In the genomic region with DNA sequence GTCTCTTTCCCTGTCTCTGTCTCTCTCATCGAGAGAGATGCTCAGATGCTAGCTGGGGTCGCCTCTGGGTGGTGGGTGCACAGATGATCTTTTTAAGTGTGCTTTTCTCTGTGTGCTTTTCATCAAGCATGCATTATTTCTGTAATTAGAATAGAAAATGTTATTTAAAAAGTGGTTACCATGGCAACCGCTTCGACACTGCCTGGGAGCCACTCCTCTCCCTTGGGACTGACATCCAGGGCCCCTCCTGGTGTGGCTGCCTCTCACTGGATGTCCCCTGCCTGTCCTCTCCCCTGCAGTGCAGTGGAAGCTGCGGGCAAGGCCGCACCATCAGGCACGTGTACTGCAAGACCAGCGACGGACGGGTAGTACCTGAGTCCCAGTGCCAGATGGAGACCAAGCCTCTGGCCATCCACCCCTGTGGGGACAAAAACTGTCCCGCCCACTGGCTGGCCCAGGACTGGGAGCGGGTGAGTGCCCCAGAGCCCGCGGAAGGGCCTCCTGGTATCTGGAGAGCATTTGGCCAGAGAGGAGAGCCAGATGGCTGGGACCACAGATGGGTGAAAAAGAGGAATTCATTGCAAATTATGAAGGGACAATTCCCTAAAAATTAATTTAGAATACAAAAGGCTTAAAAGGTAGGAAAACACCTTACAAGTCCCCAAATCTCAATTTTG, we compare ENCODE assay signal across 24 cellular contexts. TPM values are rescaled to one million over a fixed set of nuclear protein-coding genes. Genes with fewer than 3 reads are reported as not detected.
A peak's percentile ranks its signal among the peaks of the same experiment; 100 is the strongest.
DNase-seq lines count a peak whose midpoint lies in the region; ATAC-seq, FAIRE-seq and TF ChIP-seq lines count a peak whose summit lies in the region.
"Had no signal": no experiment of that assay in that cellular context is flagged by ENCODE, and none has a peak within 500 bp of the region (broad histone marks: within the 10 kb centered on the region; RNA-seq: fewer than 3 reads in every experiment).

No MANE protein-coding gene starts in this region.

- no peak for TF ChIP-seq CTCF in K562 (IDR thresholded peaks at IDR 0.05 in 2 of 3, conservative IDR thresholded peaks at IDR 0.05 in 1 of 3; ENCODE audit: insufficient read depth in 2 of 3, low read depth in 1 of 3, low read length in 3 of 3)

- ATAC-seq in K562: no peak

- no peaks in the 10 kb centered on the region for H3K79me2 ChIP-seq in K562 (ENCODE audit: control insufficient read depth, insufficient read depth, low read length)

- H4K91ac ChIP-seq in neuronal stem cell (ENCODE audit: low read depth, low read length, poor library complexity): no peak overlapping the region

- no peak overlapping the region for H3K14ac ChIP-seq in neuronal stem cell (ENCODE audit: low read length)

- no peak overlapping the region for H2BK120ac ChIP-seq in neuronal stem cell (ENCODE audit: low read depth, low read length)

- in situ Hi-C loops in K562 (cut with MboI): no loop called here

- H4K20me1 ChIP-seq in BLaER1 treated with 17β-estradiol and CSF1 and Interleukin-3, amounts not matched to agents 10 nM and 100 nM: peaks cover 0 to 38% (median 0%) of the 10 kb centered on the region in 11 experiments; a peak in 3 of 22 replicates
- H4K20me1 ChIP-seq in K562 (replicated peaks; ENCODE audit: control insufficient read depth, insufficient read depth, low read length): peaks cover 8% of the 10 kb centered on the region; the same call in 1 of the 2 replicates

- H3K4me1 ChIP-seq in BLaER1 treated with 17β-estradiol and CSF1 and Interleukin-3, amounts not matched to agents 10 nM and 100 nM: peaks cover 5 to 86% (median 57%) of the 10 kb centered on the region in 10 experiments; a peak in 18 of 20 replicates
- peaks cover 0 to 8% of the 10 kb centered on the region in 2 experiments; a peak in 2 of 5 replicates for H3K4me1 ChIP-seq in K562 (replicated peaks in 1 of 2; ENCODE audit: control insufficient read depth in 2 of 2, insufficient read depth in 2 of 2, low read length in 2 of 2)
- H3K4me1 ChIP-seq in neuronal stem cell (ENCODE audit: control insufficient read depth in 2 of 2, insufficient read depth in 1 of 2, low read depth in 1 of 2, low read length in 2 of 2): peaks cover 2 to 9% of the 10 kb centered on the region in 2 donors

- BruUV-seq in K562 (replicated peaks; lab: Mats Ljungman, UMichigan): no TSS peak

- H3K18ac ChIP-seq in neuronal stem cell (ENCODE audit: low read length): peak overlapping the region; percentile 83

- no peak overlapping the region for H2BK5ac ChIP-seq in neuronal stem cell (ENCODE audit: low read length)

- H2BK15ac ChIP-seq in neuronal stem cell (ENCODE audit: low read length): no peak overlapping the region

- TF ChIP-seq POLR2A in K562 (conservative IDR thresholded peaks at IDR 0.05): no peak

- H3K79me1 ChIP-seq in neuronal stem cell (ENCODE audit: low read depth, low read length): peaks cover 3% of the 10 kb centered on the region

- no peak overlapping the region for H3K23ac ChIP-seq in neuronal stem cell (ENCODE audit: low read depth, low read length, poor library complexity)

- H4K8ac ChIP-seq in neuronal stem cell (ENCODE audit: low read depth, low read length): no peak overlapping the region

- POLR2A ChIA-PET in K562 (lab: Yijun Ruan, JAX): no interaction called here

- no peak overlapping the region for H3K9ac ChIP-seq in BLaER1 treated with 17β-estradiol and CSF1 and Interleukin-3, amounts not matched to agents 10 nM and 100 nM
- no peak overlapping the region for H3K9ac ChIP-seq in K562 (ENCODE audit: insufficient read depth in 1 of 2, low read depth in 2 of 2, low read length in 2 of 2)
- no peak overlapping the region for H3K9ac ChIP-seq in neuronal stem cell (ENCODE audit: low read depth, low read length, poor library complexity)

- H3K4ac ChIP-seq in neuronal stem cell (ENCODE audit: low read length): no peak overlapping the region

- peak; percentile 38 for DNase-seq in NAMALWA (ENCODE audit: low spot score)
- peak in 2 of 4 experiments; percentile 52 for DNase-seq in K562 (ENCODE audit: extremely low read depth in 1 of 4, low spot score in 3 of 4)
- no peak for DNase-seq in neuronal stem cell (ENCODE audit: low spot score)
- DNase-seq in NCI-H1694 (lab: John Stamatoyannopoulos, UW): no peak
- no peak for DNase-seq in NCI-H82 (lab: John Stamatoyannopoulos, UW)
- no peak for DNase-seq in activated CD4-positive, alpha-beta T cell treated with anti-CD3 and anti-CD28 coated beads, Interleukin-2, amount 50 U/mL, for 4 hours
- DNase-seq: CD4-positive, alpha-beta memory T cell; DMS53; GF-D8; MG63; NCI-H1048; NCI-H1417 treated with DMSO at 0.1 percent for 48 hours; NCI-H187 treated with DMSO at 0.1 percent for 48 hours; NCI-H226; NCI-H510A treated with DMSO at 0.1 percent for 48 hours; SJCRH30 had no signal

- no peak overlapping the region for H2AFZ ChIP-seq in K562 (ENCODE audit: low read depth, low read length)
- H2AFZ ChIP-seq in neuronal stem cell (ENCODE audit: low read length): no peak overlapping the region

- intact Hi-C loops in K562 (cut with micrococcal nuclease): no loop called here

- no peak for TF ChIP-seq EP300 in K562 (IDR thresholded peaks at IDR 0.05; ENCODE audit: low read length)

- no peaks in the 10 kb centered on the region for H3K9me1 ChIP-seq in K562 (ENCODE audit: control insufficient read depth, insufficient read depth, low read length)

- H3K36me3 ChIP-seq in BLaER1 treated with 17β-estradiol and CSF1 and Interleukin-3, amounts not matched to agents 10 nM and 100 nM: no peaks in the 10 kb centered on the region
- no peaks in the 10 kb centered on the region for H3K36me3 ChIP-seq in K562 (ENCODE audit: control insufficient read depth, insufficient read depth, low read length)
- H3K36me3 ChIP-seq in neuronal stem cell (replicated peaks in 1 of 2; ENCODE audit: control insufficient read depth in 2 of 2, insufficient read depth in 2 of 2, low read length in 2 of 2): no peaks in the 10 kb centered on the region
- H3K36me3 ChIP-seq: MG63, SJCRH30 had no signal

- no peak overlapping the region for H3K4me3 ChIP-seq in BLaER1 treated with 17β-estradiol and CSF1 and Interleukin-3, amounts not matched to agents 10 nM and 100 nM
- H3K4me3 ChIP-seq in K562 (no peak overlapping the region), neuronal stem cell (ENCODE audit: low read length in 2 of 2) (no peak overlapping the region)
- H3K4me3 ChIP-seq: MG63, SJCRH30 had no signal

- peak overlapping the region in 6 of 11 experiments; percentile 33 to 84 (median 76); a peak in 9 of 22 replicates for H3K4me2 ChIP-seq in BLaER1 treated with 17β-estradiol and CSF1 and Interleukin-3, amounts not matched to agents 10 nM and 100 nM
- no peak overlapping the region for H3K4me2 ChIP-seq in K562 (ENCODE audit: insufficient read depth, low read length)
- no peak overlapping the region for H3K4me2 ChIP-seq in neuronal stem cell (ENCODE audit: insufficient read depth, low read length, poor library complexity, severe bottlenecking)

- no peak for TF ChIP-seq RAD21 in K562 (CRISPR knock-in tag; conservative IDR thresholded peaks at IDR 0.05 in 1 of 2, IDR thresholded peaks at IDR 0.05 in 1 of 2)

- no peak overlapping the region for H2AK5ac ChIP-seq in neuronal stem cell (ENCODE audit: low read depth, low read length)

- no peak overlapping the region for H3K27ac ChIP-seq in BLaER1 treated with 17β-estradiol and CSF1 and Interleukin-3, amounts not matched to agents 10 nM and 100 nM
- H3K27ac ChIP-seq in K562 (ENCODE audit: extremely low read depth, low read depth, low read length) (no peak overlapping the region), neuronal stem cell (replicated peaks; ENCODE audit: low read length) (no peak overlapping the region)
- H3K27ac ChIP-seq: SJCRH30 had no signal

- H3K9me3 ChIP-seq in BLaER1 treated with 17β-estradiol and CSF1 and Interleukin-3, amounts not matched to agents 10 nM and 100 nM (replicated peaks in 1 of 11): no peaks in the 10 kb centered on the region
- H3K9me3 ChIP-seq in K562 (replicated peaks; ENCODE audit: control insufficient read depth, insufficient read depth, low read depth, low read length) (no peaks in the 10 kb centered on the region), neuronal stem cell (replicated peaks in 1 of 2; ENCODE audit: control insufficient read depth in 2 of 2, insufficient read depth in 1 of 2, low read depth in 1 of 2, low read length in 2 of 2) (no peaks in the 10 kb centered on the region)
- H3K9me3 ChIP-seq: MG63, SJCRH30 had no signal

- WGBS in K562 (ENCODE audit: insufficient coverage, low coverage, missing lambda C conversion rate): 1% methylated on average over 10 of the region's 14 CpGs
- no CpG with 5 or more reads among the region's 14 CpGs for WGBS in neuronal stem cell (ENCODE audit: extremely low coverage in 2 of 2, insufficient read length in 2 of 2, insufficient replicate concordance in 1 of 2), 2 donors

- FAIRE-seq in K562 (lab: Jason Lieb, UNC): no peak
- FAIRE-seq: GM19239, RCC 7860 had no signal

- H2BK12ac ChIP-seq in neuronal stem cell (ENCODE audit: low read length): no peak overlapping the region

- peaks cover 0 to 57% (median 8%) of the 10 kb centered on the region in 11 experiments; a peak in 15 of 22 replicates for H3K27me3 ChIP-seq in BLaER1 treated with 17β-estradiol and CSF1 and Interleukin-3, amounts not matched to agents 10 nM and 100 nM
- peaks cover 22 to 90% of the 10 kb centered on the region in 2 experiments; a peak in 4 of 5 replicates for H3K27me3 ChIP-seq in K562 (ENCODE audit: control insufficient read depth in 2 of 2, insufficient read depth in 2 of 2, low read length in 2 of 2)
- peaks cover 0 to 29% (median 0%) of the 10 kb centered on the region in 3 experiments for H3K27me3 ChIP-seq in neuronal stem cell (ENCODE audit: control insufficient read depth in 3 of 3, insufficient read depth in 3 of 3, low read depth in 1 of 3, low read length in 3 of 3)
- H3K27me3 ChIP-seq: MG63 had no signal

- CTCF ChIA-PET in K562 (lab: Yijun Ruan, JAX; ENCODE audit: low intra/inter-chr PET ratio): no interaction called here

RNA-seq across cellular contexts. Expression of gene ADAMTSL2, which starts 34.7 kb away (rescaled TPM):
- total RNA-seq in K562 (2011; cell fraction: chromatin; rRNA removed; ENCODE audit: low replicate concordance): 0.07 TPM in 1 of 2 replicates, not detected in the other
- total RNA-seq in K562 (2011; cell fraction: nucleolus; rRNA removed): not detected in 2 replicates
- not detected in 2 replicates for total RNA-seq in K562 (2011; cell fraction: nucleoplasm; rRNA removed)
- not detected in 2 replicates for total RNA-seq in K562 (2014; rRNA removed)
- not detected in 2 replicates for total RNA-seq in K562 (2014; rRNA removed; fragmentation: Illumina TruSeq; extraction: Trizol)
- total RNA-seq in K562 (2015; rRNA removed; fragmentation: Illumina TruSeq; extraction: Trizol): not detected in 2 replicates
- 0.04 TPM in 1 of 2 replicates, not detected in the other for total RNA-seq in K562 (2021)
- not detected in 2 replicates for polyA plus RNA-seq in K562 (2011; rRNA removed)
- polyA plus RNA-seq in K562 (2011; cell fraction: cytosol; rRNA removed): 0.01 TPM in 1 of 2 replicates, not detected in the other
- polyA plus RNA-seq in K562 (2011; cell fraction: nucleus; rRNA removed): not detected in 2 replicates
- 0.04 TPM in 1 of 2 replicates, not detected in the other for polyA plus RNA-seq in K562 (2012)
- not detected in 2 replicates for polyA plus RNA-seq in K562 (2014; fragmentation: Illumina TruSeq; extraction: Trizol)
- polyA plus RNA-seq in K562 (2014; fragmentation: Nextera tagmentation; extraction: Ambion mirVana): not detected
- polyA plus RNA-seq in K562 (2014; rRNA removed): not detected in 2 replicates
- polyA minus RNA-seq in K562 (2011; rRNA and poly(A)+ RNA removed): not detected in 2 replicates
- not detected in 2 replicates for polyA minus RNA-seq in K562 (2011; cell fraction: cytosol; rRNA and poly(A)+ RNA removed)
- polyA minus RNA-seq in K562 (2011; cell fraction: nucleus; rRNA and poly(A)+ RNA removed): not detected in 2 replicates
- polyA plus RNA-seq in neuronal stem cell (2013, experiment 1 of 2): 0.17 TPM
- polyA plus RNA-seq in neuronal stem cell (2013, experiment 2 of 2): 0.15 TPM
- total RNA-seq: H4, LHCN-M2 had no signal
- polyA plus RNA-seq: BJ had no signal

RNA-seq across cellular contexts. Expression of gene FAM163B, which starts 39.9 kb away (rescaled TPM):
- total RNA-seq in K562 (2011; cell fraction: chromatin; rRNA removed; ENCODE audit: low replicate concordance): not detected in 2 replicates
- not detected in 2 replicates for total RNA-seq in K562 (2011; cell fraction: nucleolus; rRNA removed)
- total RNA-seq in K562 (2011; cell fraction: nucleoplasm; rRNA removed): not detected in 2 replicates
- total RNA-seq in K562 (2014; rRNA removed): not detected in 2 replicates
- not detected in 2 replicates for total RNA-seq in K562 (2014; rRNA removed; fragmentation: Illumina TruSeq; extraction: Trizol)
- not detected in 2 replicates for total RNA-seq in K562 (2015; rRNA removed; fragmentation: Illumina TruSeq; extraction: Trizol)
- not detected in 2 replicates for total RNA-seq in K562 (2021)
- polyA plus RNA-seq in K562 (2011; rRNA removed): not detected in 2 replicates
- not detected in 2 replicates for polyA plus RNA-seq in K562 (2011; cell fraction: cytosol; rRNA removed)
- not detected in 2 replicates for polyA plus RNA-seq in K562 (2011; cell fraction: nucleus; rRNA removed)
- polyA plus RNA-seq in K562 (2012): not detected in 2 replicates
- not detected in 2 replicates for polyA plus RNA-seq in K562 (2014; fragmentation: Illumina TruSeq; extraction: Trizol)
- polyA plus RNA-seq in K562 (2014; fragmentation: Nextera tagmentation; extraction: Ambion mirVana): not detected
- not detected in 2 replicates for polyA plus RNA-seq in K562 (2014; rRNA removed)
- polyA minus RNA-seq in K562 (2011; rRNA and poly(A)+ RNA removed): not detected in 2 replicates
- polyA minus RNA-seq in K562 (2011; cell fraction: cytosol; rRNA and poly(A)+ RNA removed): not detected in 2 replicates
- not detected in 2 replicates for polyA minus RNA-seq in K562 (2011; cell fraction: nucleus; rRNA and poly(A)+ RNA removed)
- 0.18 TPM for polyA plus RNA-seq in neuronal stem cell (2013, experiment 1 of 2)
- polyA plus RNA-seq in neuronal stem cell (2013, experiment 2 of 2): 0.12 TPM
- total RNA-seq: A673; CD4-positive, alpha-beta memory T cell; H4; LHCN-M2 had no signal
- polyA plus RNA-seq: BJ; CD4-positive, alpha-beta memory T cell had no signal

RNA-seq across cellular contexts. Expression of gene MYMK, which starts 44.5 kb away (rescaled TPM):
- not detected in 2 replicates for total RNA-seq in K562 (2011; cell fraction: chromatin; rRNA removed; ENCODE audit: low replicate concordance)
- total RNA-seq in K562 (2011; cell fraction: nucleolus; rRNA removed): not detected in 2 replicates
- total RNA-seq in K562 (2011; cell fraction: nucleoplasm; rRNA removed): not detected in 2 replicates
- total RNA-seq in K562 (2014; rRNA removed): not detected in 2 replicates
- not detected in 2 replicates for total RNA-seq in K562 (2014; rRNA removed; fragmentation: Illumina TruSeq; extraction: Trizol)
- total RNA-seq in K562 (2015; rRNA removed; fragmentation: Illumina TruSeq; extraction: Trizol): not detected in 2 replicates
- not detected in 2 replicates for total RNA-seq in K562 (2021)
- polyA plus RNA-seq in K562 (2011; rRNA removed): not detected in 2 replicates
- polyA plus RNA-seq in K562 (2011; cell fraction: cytosol; rRNA removed): not detected in 2 replicates
- not detected in 2 replicates for polyA plus RNA-seq in K562 (2011; cell fraction: nucleus; rRNA removed)
- polyA plus RNA-seq in K562 (2012): not detected in 2 replicates
- not detected in 2 replicates for polyA plus RNA-seq in K562 (2014; fragmentation: Illumina TruSeq; extraction: Trizol)
- polyA plus RNA-seq in K562 (2014; fragmentation: Nextera tagmentation; extraction: Ambion mirVana): not detected
- polyA plus RNA-seq in K562 (2014; rRNA removed): not detected in 2 replicates
- polyA minus RNA-seq in K562 (2011; rRNA and poly(A)+ RNA removed): not detected in 2 replicates
- polyA minus RNA-seq in K562 (2011; cell fraction: cytosol; rRNA and poly(A)+ RNA removed): not detected in 2 replicates
- polyA minus RNA-seq in K562 (2011; cell fraction: nucleus; rRNA and poly(A)+ RNA removed): not detected in 2 replicates
- not detected for polyA plus RNA-seq in neuronal stem cell (2013, experiment 1 of 2)
- polyA plus RNA-seq in neuronal stem cell (2013, experiment 2 of 2): not detected
- total RNA-seq: A673; CD4-positive, alpha-beta memory T cell; H4; OCI-LY7 had no signal
- polyA plus RNA-seq: BJ; CD4-positive, alpha-beta memory T cell had no signal

Comparison
In these comparisons a context has a peak if more than half of its experiments do, and no peak if none do; other contexts are left out.
1. H3K4me2 ChIP-seq: peak in BLaER1 treated with 17β-estradiol and CSF1 and Interleukin-3, amounts not matched to agents 10 nM and 100 nM (6 of 11); none in K562 (single experiment) and neuronal stem cell (single experiment).